16 cellular contexts compared by ENCODE assay signal in genomic region chr14:24408764-24409163, GRCh38. TPM values are rescaled to one million over a fixed set of nuclear protein-coding genes. Genes with fewer than 3 reads are reported as not detected.
"Had no signal": no experiment of that assay in that cellular context is flagged by ENCODE, and none has a peak within 500 bp of the region (broad histone marks: within the 10 kb centered on the region; RNA-seq: fewer than 3 reads in every experiment).

No MANE protein-coding gene starts in this region.

- H3K4me1 ChIP-seq: uterus had no signal

- DNase-seq: activated CD4-positive, alpha-beta memory T cell treated with anti-CD3 and anti-CD28 coated beads for 36 hours; activated CD4-positive, alpha-beta T cell treated with anti-CD3 and anti-CD28 coated beads for 36 hours; activated effector memory CD4-positive, alpha-beta T cell treated with Interleukin-2 at 50 U/mL for 16 hours; activated T-cell treated with anti-CD3 and anti-CD28 coated beads, Interleukin-2, amount 50 U/mL, for 4 hours; immature natural killer cell; mesendoderm; retina; stimulated activated CD4-positive, alpha-beta T cell treated with anti-CD3 and anti-CD28 coated beads, Interleukin-15, amount 100 ng/mL, for 24 hours; stimulated activated CD4-positive, alpha-beta T cell treated with anti-CD3 and anti-CD28 coated beads, Interleukin-4, amount 100 ng/mL, for 24 hours; stimulated activated naive CD4-positive, alpha-beta T cell; uterus had no signal

- H3K27me3 ChIP-seq: adrenal gland, esophagus muscularis mucosa, heart left ventricle, tibial nerve, uterus had no signal

- ATAC-seq: activated CD4-positive, alpha-beta T cell treated with anti-CD3 and anti-CD28 coated beads for 36 hours; activated T-cell treated with anti-CD3 and anti-CD28 coated beads, Interleukin-2, amount 50 U/mL, for 4 hours; heart left ventricle had no signal

- H3K27ac ChIP-seq: adrenal gland, esophagus muscularis mucosa, heart left ventricle, tibial nerve, uterus had no signal

- H3K9me3 ChIP-seq: adrenal gland, esophagus muscularis mucosa, heart left ventricle, tibial nerve, uterus had no signal

- H3K36me3 ChIP-seq: uterus had no signal

- H3K4me3 ChIP-seq: adrenal gland, esophagus muscularis mucosa, heart left ventricle, tibial nerve, uterus had no signal

RNA-seq across cellular contexts. Expression of gene CBLN3, which starts 20.7 kb away (rescaled TPM):
- total RNA-seq: frontal cortex had no signal

RNA-seq across cellular contexts. Expression of gene NFATC4, which starts 40.8 kb away (rescaled TPM):
- total RNA-seq: activated CD4-positive, alpha-beta memory T cell treated with anti-CD3 and anti-CD28 coated beads for 36 hours had no signal
